In the genomic region with DNA sequence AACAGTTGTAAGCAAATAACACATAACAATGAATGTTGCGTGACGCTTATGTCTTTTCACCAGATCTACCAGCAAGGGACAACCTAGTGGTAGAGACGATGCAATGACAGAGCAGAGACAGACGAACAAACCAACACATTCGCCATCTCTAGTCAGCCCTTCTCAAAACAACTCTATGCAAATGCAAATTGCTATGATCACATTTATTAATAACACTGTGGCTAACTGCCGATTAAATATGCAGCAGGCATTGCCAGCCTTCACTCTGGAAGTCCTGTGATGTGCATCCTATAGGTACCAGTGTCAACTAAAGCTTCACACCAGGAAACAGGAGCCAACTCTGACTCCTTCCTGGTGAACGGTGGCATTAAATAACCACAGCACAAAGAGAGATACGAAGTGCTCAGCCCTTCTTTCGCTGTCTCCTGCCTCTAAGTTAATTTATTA, we compare ENCODE assay signal across 14 cellular contexts.
DNase-seq lines count a peak whose midpoint lies in the region; ATAC-seq and TF ChIP-seq lines count a peak whose summit lies in the region.
"Had no signal": no experiment of that assay in that cellular context is flagged by ENCODE, and none has a peak within 500 bp of the region (broad histone marks: within the 10 kb centered on the region; RNA-seq: fewer than 3 reads in every experiment).

No MANE protein-coding gene starts in this region.

- peaks cover 61% of the 10 kb centered on the region for H3K4me1 Mint-ChIP-seq in activated T-helper 17 cell treated with anti-CD3 and anti-CD28 coated beads, Interleukin-2, amount 50 U/mL, for 72 hours
- peaks cover 69 to 80% of the 10 kb centered on the region in 2 donors for H3K4me1 Mint-ChIP-seq in immature natural killer cell
- H3K4me1 Mint-ChIP-seq: nephron had no signal

- DNase-seq in activated CD4-positive, CD25-positive, alpha-beta regulatory T cell treated with anti-CD3 and anti-CD28 coated beads, Interleukin-2, amount 50 U/mL, for 72 hours = no peak
- peak; percentile 8 for DNase-seq in NCI-H2081 treated with DMSO at 0.1 percent for 48 hours (lab: John Stamatoyannopoulos, UW)
- no peak for DNase-seq in immature natural killer cell
- no peak for DNase-seq in dedifferentiated amniotic fluid mesenchymal stem cell (ENCODE audit: extremely low spot score)
- no peak for DNase-seq in GM20000 (ENCODE audit: low spot score)
- DNase-seq in globus pallidus (ENCODE audit: low spot score) = no peak
- DNase-seq: 8988T, heart left ventricle, lower lobe of right lung, NCI-H69, PC-9 had no signal

- peak overlapping the region; percentile 63 for H3K27ac Mint-ChIP-seq in activated T-helper 17 cell treated with anti-CD3 and anti-CD28 coated beads, Interleukin-2, amount 50 U/mL, for 72 hours
- peak overlapping the region in 4 of 6 donors; percentile 25 to 61 (median 47) for H3K27ac Mint-ChIP-seq in immature natural killer cell
- H3K27ac Mint-ChIP-seq: nephron had no signal

- H3K9me3 Mint-ChIP-seq in activated T-helper 17 cell treated with anti-CD3 and anti-CD28 coated beads, Interleukin-2, amount 50 U/mL, for 72 hours = peaks cover 4% of the 10 kb centered on the region
- no peaks in the 10 kb centered on the region for H3K9me3 Mint-ChIP-seq in immature natural killer cell

- peak; percentile 45 to 66 for ATAC-seq in activated CD4-positive, CD25-positive, alpha-beta regulatory T cell treated with anti-CD3 and anti-CD28 coated beads, Interleukin-2, amount 50 U/mL, for 24 hours
- peak; percentile 23 for ATAC-seq in activated T-helper 17 cell treated with anti-CD3 and anti-CD28 coated beads, Interleukin-2, amount 50 U/mL, for 72 hours (replicated peaks)
- ATAC-seq: heart left ventricle, lower lobe of right lung had no signal

- H3K27me3 Mint-ChIP-seq in activated T-helper 17 cell treated with anti-CD3 and anti-CD28 coated beads, Interleukin-2, amount 50 U/mL, for 72 hours = no peaks in the 10 kb centered on the region
- peaks cover 0 to 2% (median 1%) of the 10 kb centered on the region in 3 donors for H3K27me3 Mint-ChIP-seq in immature natural killer cell (ENCODE audit: low read depth in 3 of 3)

- peak overlapping the region; percentile 80 for H3K4me3 Mint-ChIP-seq in activated T-helper 17 cell treated with anti-CD3 and anti-CD28 coated beads, Interleukin-2, amount 50 U/mL, for 72 hours
- no peak overlapping the region for H3K4me3 Mint-ChIP-seq in immature natural killer cell
- H3K4me3 Mint-ChIP-seq: nephron had no signal

- TF ChIP-seq CTCF in GM20000 (IDR thresholded peaks at IDR 0.05; ENCODE audit: extremely low read depth, missing control alignments) = no peak

- H3K36me3 Mint-ChIP-seq in activated T-helper 17 cell treated with anti-CD3 and anti-CD28 coated beads, Interleukin-2, amount 50 U/mL, for 72 hours (ENCODE audit: low read depth) = peaks cover 20% of the 10 kb centered on the region
- peaks cover 16 to 23% (median 18%) of the 10 kb centered on the region in 3 donors for H3K36me3 Mint-ChIP-seq in immature natural killer cell
